Comparison of ENCODE assay signal across 21 cellular contexts in genomic region chr20:62601172-62601571, GRCh38. TPM values are rescaled to one million over a fixed set of nuclear protein-coding genes. Genes with fewer than 3 reads are reported as not detected.
DNase-seq lines count a peak whose midpoint lies in the region; ATAC-seq and TF ChIP-seq lines count a peak whose summit lies in the region.
"Had no signal": no experiment of that assay in that cellular context is flagged by ENCODE, and none has a peak within 500 bp of the region (broad histone marks: within the 10 kb centered on the region; RNA-seq: fewer than 3 reads in every experiment).

No MANE protein-coding gene starts in this region.

- H3K9me3 Mint-ChIP-seq in MCF 10A (ENCODE audit: unreplicated experiment): no peaks in the 10 kb centered on the region
- H3K9me3 Mint-ChIP-seq: CD4-positive, alpha-beta T cell had no signal

- POLR2A ChIA-PET in MCF 10A (lab: Yijun Ruan, JAX): interaction anchor here (0.6 to 1.7 kb wide), 8 partner anchors 11 to 459 kb away, joined by 3 to 5 read pairs (median 3); partner anchors contain the start of gene SLCO4A1

- H3K27ac ChIP-seq in BLaER1: no peak overlapping the region
- no peak overlapping the region for H3K27ac ChIP-seq in BLaER1 treated with 17β-estradiol and CSF1 and Interleukin-3, amounts not matched to agents 10 nM and 100 nM

- CTCF ChIA-PET in MCF 10A (lab: Yijun Ruan, JAX): interaction anchor here (0.6 to 2.2 kb wide), 6 partner anchors 11 to 190 kb away, joined by 3 to 7 read pairs (median 3); no protein-coding TSS in a partner anchor

- no peak overlapping the region for H3K9ac ChIP-seq in BLaER1
- no peak overlapping the region for H3K9ac ChIP-seq in BLaER1 treated with 17β-estradiol and CSF1 and Interleukin-3, amounts not matched to agents 10 nM and 100 nM
- H3K9ac ChIP-seq: SK-N-SH had no signal

- H3K4me1 ChIP-seq in BLaER1: peaks cover 59% of the 10 kb centered on the region
- H3K4me1 ChIP-seq in BLaER1 treated with 17β-estradiol and CSF1 and Interleukin-3, amounts not matched to agents 10 nM and 100 nM: peaks cover 53 to 98% (median 77%) of the 10 kb centered on the region in 10 experiments

- H3K4me2 ChIP-seq in BLaER1: peak overlapping the region; percentile 99; the same call in 1 of the 2 replicates
- H3K4me2 ChIP-seq in BLaER1 treated with 17β-estradiol and CSF1 and Interleukin-3, amounts not matched to agents 10 nM and 100 nM: peak overlapping the region in 10 of 11 experiments; percentile 91 to 100 (median 99); a peak in 16 of 22 replicates
- H3K4me2 ChIP-seq: SK-N-SH had no signal

- no peak overlapping the region for H3K27ac Mint-ChIP-seq in MCF 10A (ENCODE audit: low read depth, unreplicated experiment)
- H3K27ac Mint-ChIP-seq: CD4-positive, alpha-beta T cell had no signal

- peak; percentile 47 for ATAC-seq in left lobe of liver

- TF ChIP-seq CTCF in LNCaP clone FGC (IDR thresholded peaks at IDR 0.05; ENCODE audit: control insufficient read depth, extremely low read depth, insufficient read depth) (no peak), MCF 10A (IDR thresholded peaks at IDR 0.05; ENCODE audit: unreplicated experiment) (no peak)

- no TSS peak for BruUV-seq in MCF 10A (replicated peaks; lab: Mats Ljungman, UMichigan)

- peaks cover 44% of the 10 kb centered on the region for H3K4me1 Mint-ChIP-seq in MCF 10A (ENCODE audit: insufficient read depth, unreplicated experiment)

- H3K36me3 Mint-ChIP-seq in MCF 10A (ENCODE audit: insufficient read depth, unreplicated experiment): no peaks in the 10 kb centered on the region

- H4K20me1 ChIP-seq in BLaER1: 0 out of 2 replicates have a peak, but pooled peaks cover 4% of the 10 kb centered on the region
- H4K20me1 ChIP-seq in BLaER1 treated with 17β-estradiol and CSF1 and Interleukin-3, amounts not matched to agents 10 nM and 100 nM: peaks cover 0 to 7% (median 5%) of the 10 kb centered on the region in 11 experiments; a peak in 9 of 22 replicates

- H3K27me3 Mint-ChIP-seq in MCF 10A (ENCODE audit: insufficient read depth, unreplicated experiment): no peaks in the 10 kb centered on the region

- H3K36me3 ChIP-seq in BLaER1: no peaks in the 10 kb centered on the region
- H3K36me3 ChIP-seq in BLaER1 treated with 17β-estradiol and CSF1 and Interleukin-3, amounts not matched to agents 10 nM and 100 nM: peaks cover 0 to 4% (median 0%) of the 10 kb centered on the region in 11 experiments; a peak in 1 of 22 replicates

- H3K27me3 ChIP-seq in BLaER1: peaks cover 17% of the 10 kb centered on the region
- H3K27me3 ChIP-seq in BLaER1 treated with 17β-estradiol and CSF1 and Interleukin-3, amounts not matched to agents 10 nM and 100 nM: peaks cover 13 to 22% (median 18%) of the 10 kb centered on the region in 11 experiments

- H3K4me3 ChIP-seq in BLaER1 (no peak overlapping the region), LNCaP clone FGC (ENCODE audit: low read depth, low read length) (no peak overlapping the region)
- H3K4me3 ChIP-seq in BLaER1 treated with 17β-estradiol and CSF1 and Interleukin-3, amounts not matched to agents 10 nM and 100 nM: peak overlapping the region in 1 of 10 experiments; percentile 54; a peak in 1 of 20 replicates

- DNase-seq in LNCaP clone FGC (ENCODE audit: low read depth) (peak; percentile 39), left lobe of liver (ENCODE audit: low spot score) (no peak), UCSD-AML1 (lab: John Stamatoyannopoulos, UW; ENCODE audit: unreplicated experiment) (no peak), DMS53 treated with DMSO at 0.1 percent for 48 hours (lab: John Stamatoyannopoulos, UW; ENCODE audit: unreplicated experiment) (no peak), MCF 10A (ENCODE audit: unreplicated experiment) (no peak)
- DNase-seq in stimulated activated CD4-positive, alpha-beta T cell treated with anti-CD3 and anti-CD28 coated beads, Interleukin-2, amount 100 ng/mL, for 48 hours: no peak
- DNase-seq: ACHN; AML-193; CD4-positive, alpha-beta T cell; DMS153; GOT3; IMR-90; Karpas-422; NCI-H1694 treated with DMSO at 0.1 percent for 48 hours; NCI-H526; NK-92 treated with Interleukin-12 subunit alpha and Interleukin-12 subunit beta, amount 100 ng/mL, for 24 hours; SHP77 treated with DMSO at 0.1 percent for 48 hours; SK-N-SH; T1000 had no signal

- H3K9me3 ChIP-seq in BLaER1: no peaks in the 10 kb centered on the region
- H3K9me3 ChIP-seq in BLaER1 treated with 17β-estradiol and CSF1 and Interleukin-3, amounts not matched to agents 10 nM and 100 nM (replicated peaks in 1 of 11): peaks cover 0 to 4% (median 0%) of the 10 kb centered on the region in 11 experiments; a peak in 2 of 22 replicates
- H3K9me3 ChIP-seq: SK-N-SH had no signal

- intact Hi-C loops in MCF 10A (cut with micrococcal nuclease): loop anchor here (5.0 kb wide), 1 partner anchor 99 kb away; no protein-coding TSS in a partner anchor

- H3K4me3 Mint-ChIP-seq in MCF 10A (ENCODE audit: unreplicated experiment): no peak overlapping the region
- H3K4me3 Mint-ChIP-seq: CD4-positive, alpha-beta T cell had no signal

RNA-seq across cellular contexts. Expression of gene SLCO4A1, which starts 41.1 kb away (rescaled TPM):
- 1.7 TPM for total RNA-seq in left lobe of liver
- total RNA-seq in MCF 10A (2022): 23.8 and 27.0 TPM in 2 replicates
